ENCODE assay signal across 1 cellular context in the genomic region with DNA sequence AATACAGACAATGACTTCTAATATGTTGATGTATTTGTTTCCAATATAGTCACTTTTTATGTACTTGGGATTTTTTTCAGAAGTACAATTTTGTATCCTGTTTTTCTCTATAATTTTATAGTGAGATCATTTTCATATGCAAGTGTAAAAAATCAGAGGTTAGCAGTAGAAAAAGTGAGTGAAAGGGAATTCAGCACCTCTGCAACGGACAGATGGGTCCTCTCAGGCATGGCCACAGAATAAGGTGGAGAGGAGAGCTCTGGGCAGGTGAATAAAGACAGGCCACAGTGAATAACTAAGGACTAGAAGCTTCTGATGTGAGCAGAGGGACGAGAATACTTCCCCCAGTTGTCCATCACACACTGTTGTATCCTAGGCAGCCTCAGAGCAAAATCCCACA.
TF ChIP-seq lines count a peak whose summit lies in the region.

No MANE protein-coding gene starts in this region.

TF ChIP-seq in SK-N-SH, 30 proteins besides CTCF, POLR2A, EP300 and RAD21 (continued from another document):
- TF ChIP-seq, protein P1, sequence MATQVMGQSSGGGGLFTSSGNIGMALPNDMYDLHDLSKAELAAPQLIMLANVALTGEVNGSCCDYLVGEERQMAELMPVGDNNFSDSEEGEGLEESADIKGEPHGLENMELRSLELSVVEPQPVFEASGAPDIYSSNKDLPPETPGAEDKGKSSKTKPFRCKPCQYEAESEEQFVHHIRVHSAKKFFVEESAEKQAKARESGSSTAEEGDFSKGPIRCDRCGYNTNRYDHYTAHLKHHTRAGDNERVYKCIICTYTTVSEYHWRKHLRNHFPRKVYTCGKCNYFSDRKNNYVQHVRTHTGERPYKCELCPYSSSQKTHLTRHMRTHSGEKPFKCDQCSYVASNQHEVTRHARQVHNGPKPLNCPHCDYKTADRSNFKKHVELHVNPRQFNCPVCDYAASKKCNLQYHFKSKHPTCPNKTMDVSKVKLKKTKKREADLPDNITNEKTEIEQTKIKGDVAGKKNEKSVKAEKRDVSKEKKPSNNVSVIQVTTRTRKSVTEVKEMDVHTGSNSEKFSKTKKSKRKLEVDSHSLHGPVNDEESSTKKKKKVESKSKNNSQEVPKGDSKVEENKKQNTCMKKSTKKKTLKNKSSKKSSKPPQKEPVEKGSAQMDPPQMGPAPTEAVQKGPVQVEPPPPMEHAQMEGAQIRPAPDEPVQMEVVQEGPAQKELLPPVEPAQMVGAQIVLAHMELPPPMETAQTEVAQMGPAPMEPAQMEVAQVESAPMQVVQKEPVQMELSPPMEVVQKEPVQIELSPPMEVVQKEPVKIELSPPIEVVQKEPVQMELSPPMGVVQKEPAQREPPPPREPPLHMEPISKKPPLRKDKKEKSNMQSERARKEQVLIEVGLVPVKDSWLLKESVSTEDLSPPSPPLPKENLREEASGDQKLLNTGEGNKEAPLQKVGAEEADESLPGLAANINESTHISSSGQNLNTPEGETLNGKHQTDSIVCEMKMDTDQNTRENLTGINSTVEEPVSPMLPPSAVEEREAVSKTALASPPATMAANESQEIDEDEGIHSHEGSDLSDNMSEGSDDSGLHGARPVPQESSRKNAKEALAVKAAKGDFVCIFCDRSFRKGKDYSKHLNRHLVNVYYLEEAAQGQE (IDR thresholded peaks at IDR 0.05; ENCODE audit: low read depth, low read length): peak; percentile 87
